ENCODE assay signal across 8 cellular contexts in the genomic region with DNA sequence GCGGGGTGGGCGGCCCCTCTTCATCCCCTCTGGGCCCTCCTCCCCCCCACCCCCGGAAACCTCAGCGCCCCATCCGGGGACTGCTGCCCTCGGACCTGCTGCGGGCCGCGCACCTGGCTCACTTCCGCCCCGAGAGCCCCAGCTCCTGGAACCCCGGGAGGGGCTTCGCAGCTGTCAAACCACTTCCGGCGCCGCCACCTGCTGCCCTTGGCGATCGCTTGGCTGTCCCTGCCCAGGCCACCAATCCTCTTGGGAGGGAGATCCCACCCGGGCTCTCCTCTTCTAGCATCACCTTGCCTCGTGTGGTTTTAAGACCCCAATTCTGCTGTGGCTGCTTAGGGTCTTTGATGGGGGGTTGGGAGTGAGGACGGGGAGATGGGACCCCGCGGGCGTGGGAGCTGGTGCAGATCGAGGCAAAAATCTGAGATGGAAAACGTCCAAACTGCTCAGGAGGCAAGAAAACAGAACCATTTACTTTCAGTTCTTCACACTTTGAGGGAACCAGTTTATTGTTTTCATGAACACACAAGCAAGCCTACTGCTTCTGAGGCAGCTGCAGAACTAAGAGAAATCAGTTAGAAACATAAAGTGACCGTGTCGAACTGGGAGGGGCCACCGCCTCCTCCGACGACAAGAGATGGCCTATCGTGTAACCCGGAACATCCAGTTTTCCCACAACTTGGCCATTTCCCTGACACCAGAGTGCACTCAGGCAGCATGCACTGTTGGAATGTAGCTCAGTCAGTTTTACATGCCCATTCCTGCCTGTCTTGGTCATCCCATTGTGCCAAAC. TPM values are rescaled to one million over a fixed set of nuclear protein-coding genes. Genes with fewer than 3 reads are reported as not detected.
DNase-seq lines count a peak whose midpoint lies in the region; ATAC-seq lines count a peak whose summit lies in the region.

No MANE protein-coding gene starts in this region.

- H3K4me1 Mint-ChIP-seq in IgD-negative memory B cell: peaks cover 22 to 36% (median 28%) of the 10 kb centered on the region in 3 donors
- H3K4me1 Mint-ChIP-seq in activated naive CD8-positive, alpha-beta T cell treated with anti-CD3 and anti-CD28 coated beads, Interleukin-2, amount 10 ng/mL, durations not matched to agents 7 days and 5 days: peaks cover 46% of the 10 kb centered on the region

- H3K9ac ChIP-seq in rectal smooth muscle tissue (ENCODE audit: low read length): no peak overlapping the region

- intact Hi-C loops in left cardiac atrium (cut with DNase I): no loop called here

- H3K27me3 Mint-ChIP-seq in IgD-negative memory B cell: no peaks in the 10 kb centered on the region
- no peaks in the 10 kb centered on the region for H3K27me3 Mint-ChIP-seq in activated naive CD8-positive, alpha-beta T cell treated with anti-CD3 and anti-CD28 coated beads, Interleukin-2, amount 10 ng/mL, durations not matched to agents 7 days and 5 days

- H3K27ac ChIP-seq in rectal smooth muscle tissue (ENCODE audit: low read depth, low read length): peak overlapping the region; percentile 70

- no peaks in the 10 kb centered on the region for H3K36me3 Mint-ChIP-seq in IgD-negative memory B cell
- H3K36me3 Mint-ChIP-seq in activated naive CD8-positive, alpha-beta T cell treated with anti-CD3 and anti-CD28 coated beads, Interleukin-2, amount 10 ng/mL, durations not matched to agents 7 days and 5 days: peaks cover 13% of the 10 kb centered on the region

- no peaks in the 10 kb centered on the region for H3K27me3 ChIP-seq in rectal smooth muscle tissue (ENCODE audit: control insufficient read depth, insufficient read depth, low read length)

- POLR2A ChIA-PET in activated naive CD8-positive, alpha-beta T cell treated with anti-CD3 and anti-CD28 coated beads, Interleukin-2, amount 10 ng/mL, durations not matched to agents 7 days and 5 days (lab: Charles Lee): interaction anchor here (0.6 to 2.4 kb wide), 8 partner anchors 9 to 755 kb away, joined by 3 to 7 read pairs (median 4); a partner anchor contains a TSS

- no peaks in the 10 kb centered on the region for H3K9me3 Mint-ChIP-seq in IgD-negative memory B cell
- H3K9me3 Mint-ChIP-seq in activated naive CD8-positive, alpha-beta T cell treated with anti-CD3 and anti-CD28 coated beads, Interleukin-2, amount 10 ng/mL, durations not matched to agents 7 days and 5 days: no peaks in the 10 kb centered on the region

- peak; percentile 45 for DNase-seq in G401 (ENCODE audit: low spot score)
- peak; percentile 50 for DNase-seq in SK-N-DZ (ENCODE audit: low spot score)
- peak; percentile 78 for DNase-seq in activated naive CD8-positive, alpha-beta T cell treated with anti-CD3 and anti-CD28 coated beads, Interleukin-2, amount 10 ng/mL, durations not matched to agents 7 days and 5 days
- DNase-seq in left cardiac atrium: peak; percentile 42
- DNase-seq in mesenteric fat pad (ENCODE audit: low spot score): no peak

- no peaks in the 10 kb centered on the region for H3K36me3 ChIP-seq in rectal smooth muscle tissue (ENCODE audit: control insufficient read depth, insufficient read depth, low read length)

- H3K4me3 ChIP-seq in rectal smooth muscle tissue (ENCODE audit: low read length): peak overlapping the region; percentile 62

- ATAC-seq in GM21717 (IDR thresholded peaks at IDR 0.05; ENCODE audit: unreplicated experiment): peak; percentile 68
- peak; percentile 70 for ATAC-seq in activated naive CD8-positive, alpha-beta T cell treated with anti-CD3 and anti-CD28 coated beads, Interleukin-2, amount 10 ng/mL, durations not matched to agents 7 days and 5 days (ENCODE audit: low read depth)
- peak; percentile 47 to 59 for ATAC-seq in left cardiac atrium

- H3K4me3 Mint-ChIP-seq in IgD-negative memory B cell: peak overlapping the region; percentile 91 to 97 (median 95)
- peak overlapping the region; percentile 80 for H3K4me3 Mint-ChIP-seq in activated naive CD8-positive, alpha-beta T cell treated with anti-CD3 and anti-CD28 coated beads, Interleukin-2, amount 10 ng/mL, durations not matched to agents 7 days and 5 days

- H3K4me1 ChIP-seq in rectal smooth muscle tissue (ENCODE audit: control insufficient read depth, insufficient read depth, low read length): no peaks in the 10 kb centered on the region

- H3K27ac Mint-ChIP-seq in IgD-negative memory B cell: peak overlapping the region; percentile 99
- H3K27ac Mint-ChIP-seq in activated naive CD8-positive, alpha-beta T cell treated with anti-CD3 and anti-CD28 coated beads, Interleukin-2, amount 10 ng/mL, durations not matched to agents 7 days and 5 days: peak overlapping the region; percentile 89

- in situ Hi-C loops in G401 (cut with HindIII; ENCODE audit: low sequenced_read_pairs): no loop called here

RNA-seq across cellular contexts. Expression of a gene that starts 0.8 kb away (rescaled TPM):
- total RNA-seq in G401 (2014; rRNA removed; shearing (Covaris generic)): 4.8 and 10.9 TPM in 2 replicates
- polyA plus RNA-seq in IgD-negative memory B cell: 19.0 TPM
- polyA plus RNA-seq in SK-N-DZ (2014; cell fraction: cytosol; rRNA removed): 10.3 and 14.4 TPM in 2 replicates
- 23.4 and 29.0 TPM in 2 replicates for polyA plus RNA-seq in SK-N-DZ (2014; cell fraction: nucleus; rRNA removed)
- total RNA-seq in activated naive CD8-positive, alpha-beta T cell treated with anti-CD3 and anti-CD28 coated beads, Interleukin-2, amount 10 ng/mL, durations not matched to agents 7 days and 5 days: 10 to 100 TPM; 41.1 to 41.2 TPM
- total RNA-seq in left cardiac atrium (10 to 100 TPM; 19.2 to 22.4 TPM), mesenteric fat pad (18.6 TPM)
